Comparison of ENCODE assay signal across 8 cellular contexts in the genomic region with DNA sequence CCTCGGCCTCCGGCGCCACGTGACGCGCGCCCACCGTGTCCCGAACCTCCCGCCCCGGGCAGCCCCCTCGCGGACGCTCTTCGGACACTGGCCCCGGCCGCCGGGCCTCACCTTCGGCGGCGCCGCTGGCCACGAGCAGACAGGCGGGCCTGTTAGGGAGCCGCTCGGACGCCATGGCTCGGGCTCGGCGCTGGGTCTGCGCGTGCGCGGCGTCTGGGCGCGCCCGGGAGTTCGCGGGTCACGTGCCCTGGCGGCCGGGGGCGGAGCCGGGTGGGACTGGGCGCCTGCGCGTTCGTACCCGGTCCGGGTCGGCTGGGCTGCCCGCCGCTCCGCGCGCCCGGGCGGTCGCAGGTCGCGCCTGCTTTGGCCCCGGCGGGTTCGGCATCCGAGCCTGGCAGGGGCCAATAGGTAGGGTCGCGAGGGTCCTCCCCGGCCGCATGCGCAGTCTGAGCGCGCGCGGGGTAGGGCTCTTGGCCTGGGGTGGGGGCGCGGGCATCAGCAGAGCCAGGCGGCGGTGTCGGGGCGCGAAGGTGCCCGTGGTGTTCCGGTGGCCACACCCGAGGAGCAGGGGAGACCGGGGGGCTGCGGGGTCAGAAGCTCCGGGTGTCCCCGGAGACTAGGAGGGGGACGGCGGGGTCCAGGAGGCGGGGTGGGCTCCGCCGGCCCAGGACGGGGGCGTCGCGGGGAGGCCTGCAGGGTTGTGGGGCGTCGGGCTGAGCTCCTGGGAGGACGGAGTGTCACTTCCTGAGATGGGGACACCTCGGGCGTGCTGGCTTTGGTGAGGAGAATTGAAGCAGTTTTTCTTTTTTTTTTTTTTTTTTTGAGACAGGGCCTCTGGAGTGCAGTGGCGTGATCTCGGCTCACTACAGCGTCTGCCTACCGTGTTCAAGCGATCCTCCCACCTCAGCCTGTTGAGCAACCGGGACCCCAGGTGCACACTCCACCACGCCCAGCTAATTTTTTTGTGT. TPM values are rescaled to one million over a fixed set of nuclear protein-coding genes. Genes with fewer than 3 reads are reported as not detected.
DNase-seq lines count a peak whose midpoint lies in the region; ATAC-seq, FAIRE-seq and TF ChIP-seq lines count a peak whose summit lies in the region.

A gene with protein sequence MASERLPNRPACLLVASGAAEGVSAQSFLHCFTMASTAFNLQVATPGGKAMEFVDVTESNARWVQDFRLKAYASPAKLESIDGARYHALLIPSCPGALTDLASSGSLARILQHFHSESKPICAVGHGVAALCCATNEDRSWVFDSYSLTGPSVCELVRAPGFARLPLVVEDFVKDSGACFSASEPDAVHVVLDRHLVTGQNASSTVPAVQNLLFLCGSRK (minus strand): TSS at position 200 of the 968 bp plus-strand sequence. CDS start 25 bp downstream, at position 175.

- peak within 1 kb of the TSS in 4 of 5 donors; percentile 72 to 89 (median 82) for H3K9ac ChIP-seq in subcutaneous abdominal adipose tissue (ENCODE audit: low read length in 5 of 5)

- TF ChIP-seq POLR2A in H54 (IDR thresholded peaks at IDR 0.05; ENCODE audit: low read depth, low read length), result peak; percentile 97

- no peaks in the 10 kb centered on the region for H3K9me3 ChIP-seq in SJCRH30 (replicated peaks)
- no peaks in the 10 kb centered on the region for H3K9me3 ChIP-seq in neuron (ENCODE audit: low read length)
- no peaks in the 10 kb centered on the region for H3K9me3 ChIP-seq in subcutaneous abdominal adipose tissue (ENCODE audit: control insufficient read depth in 5 of 5, low read length in 5 of 5)

- H3K4me3 ChIP-seq in SJCRH30, result peak within 1 kb of the TSS; percentile 99
- peak within 1 kb of the TSS; percentile 96 for H3K4me3 ChIP-seq in neuron (ENCODE audit: low read length)
- H3K4me3 ChIP-seq in subcutaneous abdominal adipose tissue (ENCODE audit: low read depth in 1 of 5, low read length in 5 of 5), result peak within 1 kb of the TSS; percentile 67 to 84 (median 76)

- H3K27me3 ChIP-seq in SJCRH30, result no peaks in the 10 kb centered on the region
- no peaks in the 10 kb centered on the region for H3K27me3 ChIP-seq in foreskin keratinocyte
- H3K27me3 ChIP-seq in neuron (ENCODE audit: insufficient read depth, low read length), result no peaks in the 10 kb centered on the region
- H3K27me3 ChIP-seq in subcutaneous abdominal adipose tissue (ENCODE audit: control insufficient read depth in 5 of 5, insufficient read depth in 4 of 5, low read length in 5 of 5), result no peaks in the 10 kb centered on the region

- H3K4me1 ChIP-seq in SJCRH30, result peaks cover 17% of the 10 kb centered on the region; the same call in 1 of the 2 replicates
- peaks cover 5% of the 10 kb centered on the region for H3K4me1 ChIP-seq in foreskin keratinocyte
- H3K4me1 ChIP-seq in neuron (ENCODE audit: insufficient read depth, low read length), result peaks cover 34% of the 10 kb centered on the region
- H3K4me1 ChIP-seq in subcutaneous abdominal adipose tissue (ENCODE audit: control insufficient read depth in 5 of 5, insufficient read depth in 5 of 5, low read length in 5 of 5), result peaks cover 3 to 54% (median 35%) of the 10 kb centered on the region in 5 donors

- H3K27ac ChIP-seq in SJCRH30, result peak within 1 kb of the TSS; percentile 66
- peak within 1 kb of the TSS; percentile 95 for H3K27ac ChIP-seq in foreskin keratinocyte
- peak within 1 kb of the TSS; percentile 67 for H3K27ac ChIP-seq in subcutaneous abdominal adipose tissue (ENCODE audit: low read depth, low read length)

- TF ChIP-seq CTCF in foreskin keratinocyte (conservative IDR thresholded peaks at IDR 0.05), result no peak

- FAIRE-seq in H54 (lab: Jason Lieb, UNC), result no peak

- peak; percentile 89 for DNase-seq in ELR (ENCODE audit: low read depth)
- DNase-seq in H54 (ENCODE audit: insufficient read length, low spot score), result peak; percentile 99
- peak; percentile 82 for DNase-seq in M059J (ENCODE audit: low read depth)
- DNase-seq in SJCRH30, result peak; percentile 89 to 91
- peak; percentile 94 for DNase-seq in activated gamma-delta T cell treated with Interleukin-2 at 50 U/mL for 16 hours
- peak in 1 of 2 donors; percentile 55 for DNase-seq in foreskin keratinocyte

- peaks cover 7% of the 10 kb centered on the region; the same call in 1 of the 2 replicates for H3K36me3 ChIP-seq in SJCRH30
- peaks cover 20% of the 10 kb centered on the region for H3K36me3 ChIP-seq in neuron (ENCODE audit: insufficient read depth, low read length)
- peaks cover 0 to 31% (median 14%) of the 10 kb centered on the region in 5 donors for H3K36me3 ChIP-seq in subcutaneous abdominal adipose tissue (ENCODE audit: control insufficient read depth in 5 of 5, insufficient read depth in 5 of 5, low read length in 5 of 5)

- peak within 1 kb of the TSS; percentile 84 for H2AFZ ChIP-seq in neuron (ENCODE audit: low read depth, low read length)

- ATAC-seq in foreskin keratinocyte, result peak; percentile 66

RNA-seq across cellular contexts. Expression of the gene that starts here (rescaled TPM):
- total RNA-seq in M059J (2014; rRNA removed; shearing (Covaris generic)), result 22.5 and 25.6 TPM in 2 replicates
- 28.9 and 39.9 TPM in 2 replicates for total RNA-seq in SJCRH30 (2014; rRNA removed; shearing (Covaris generic))
- 37.0 and 37.9 TPM in 2 replicates for total RNA-seq in foreskin keratinocyte
- 24.7 and 24.9 TPM in 2 replicates for polyA plus RNA-seq in foreskin keratinocyte
